10 cellular contexts compared by ENCODE assay signal in genomic region chr1:2523891-2524609, GRCh38.
DNase-seq lines count a peak whose midpoint lies in the region; ATAC-seq, FAIRE-seq and TF ChIP-seq lines count a peak whose summit lies in the region.
"Had no signal": no experiment of that assay in that cellular context is flagged by ENCODE, and none has a peak within 500 bp of the region (broad histone marks: within the 10 kb centered on the region; RNA-seq: fewer than 3 reads in every experiment).

No MANE protein-coding gene starts in this region.

- no peak for FAIRE-seq in H54 (lab: Jason Lieb, UNC)
- FAIRE-seq: H1 had no signal

- CTCF ChIA-PET in HEK293 (lab: Yijun Ruan, JAX) = interaction anchor here (1.6 to 3.5 kb wide), 2 partner anchors 10 to 23 kb away, joined by 3 to 20 read pairs; no protein-coding TSS in a partner anchor

- DNase-seq in T-helper 2 cell treated with Interferon-gamma antibody and Interleukin-4, amounts not matched to agents 5 μg/mL and 100 μg/mL, for 36 hours (ENCODE audit: low spot score) = peak; percentile 31
- DNase-seq in central memory CD8-positive, alpha-beta T cell (ENCODE audit: low spot score in 2 of 2) = peak in 1 of 2 donors; percentile 48
- DNase-seq in NCI-H2107 (lab: John Stamatoyannopoulos, UW) (no peak), H54 (ENCODE audit: insufficient read length, low spot score) (no peak), amniotic stem cell (lab: John Stamatoyannopoulos, UW) (no peak)
- DNase-seq: cerebellar nuclear complex had no signal

- H3K27me3 Mint-ChIP-seq in T-helper 2 cell treated with Interferon-gamma antibody and Interleukin-4, amounts not matched to agents 5 μg/mL and 100 μg/mL, for 36 hours (ENCODE audit: low read depth) = peaks cover 10% of the 10 kb centered on the region
- H3K27me3 Mint-ChIP-seq in central memory CD8-positive, alpha-beta T cell = no peaks in the 10 kb centered on the region

- no peak overlapping the region for H3K9ac ChIP-seq in rectal smooth muscle tissue (ENCODE audit: low read length)

- peaks cover 30% of the 10 kb centered on the region for H3K4me1 Mint-ChIP-seq in T-helper 2 cell treated with Interferon-gamma antibody and Interleukin-4, amounts not matched to agents 5 μg/mL and 100 μg/mL, for 36 hours (ENCODE audit: low read depth)
- H3K4me1 Mint-ChIP-seq in central memory CD8-positive, alpha-beta T cell = peaks cover 38% of the 10 kb centered on the region

- TF ChIP-seq CTCF in HEK293 (tag by site-specific recombination; IDR thresholded peaks at IDR 0.05) = no peak

- peak overlapping the region; percentile 87 for H3K27ac Mint-ChIP-seq in T-helper 2 cell treated with Interferon-gamma antibody and Interleukin-4, amounts not matched to agents 5 μg/mL and 100 μg/mL, for 36 hours
- H3K27ac Mint-ChIP-seq in central memory CD8-positive, alpha-beta T cell (ENCODE audit: low read depth) = peak overlapping the region; percentile 87

- peak overlapping the region; percentile 83 for H3K4me3 Mint-ChIP-seq in T-helper 2 cell treated with Interferon-gamma antibody and Interleukin-4, amounts not matched to agents 5 μg/mL and 100 μg/mL, for 36 hours
- peak overlapping the region; percentile 92 for H3K4me3 Mint-ChIP-seq in central memory CD8-positive, alpha-beta T cell

- H3K4me3 ChIP-seq in HEK293 (ENCODE audit: low read depth, low read length) (no peak overlapping the region), rectal smooth muscle tissue (ENCODE audit: low read length) (peak overlapping the region; percentile 86)

- peaks cover 21% of the 10 kb centered on the region for H3K36me3 Mint-ChIP-seq in T-helper 2 cell treated with Interferon-gamma antibody and Interleukin-4, amounts not matched to agents 5 μg/mL and 100 μg/mL, for 36 hours (ENCODE audit: low read depth)
- H3K36me3 Mint-ChIP-seq in central memory CD8-positive, alpha-beta T cell (ENCODE audit: insufficient read depth) = peaks cover 8% of the 10 kb centered on the region

- H3K27ac ChIP-seq in HEK293 (ENCODE audit: extremely low read depth, low read depth, low read length) (peak overlapping the region; percentile 35; the same call in 1 of the 2 replicates), rectal smooth muscle tissue (ENCODE audit: low read depth, low read length) (no peak overlapping the region)

- TF ChIP-seq POLR2A in H54 (IDR thresholded peaks at IDR 0.05; ENCODE audit: low read depth, low read length) = no peak

- peaks cover 23% of the 10 kb centered on the region for H3K4me1 ChIP-seq in HEK293 (ENCODE audit: control insufficient read depth, insufficient read depth, low read length)
- peaks cover 18% of the 10 kb centered on the region for H3K4me1 ChIP-seq in rectal smooth muscle tissue (ENCODE audit: control insufficient read depth, insufficient read depth, low read length)

- POLR2A ChIA-PET in HEK293 (lab: Yijun Ruan, JAX) = interaction anchor here (2.3 kb wide), 1 partner anchor 30 kb away, joined by 6 read pairs; no protein-coding TSS in a partner anchor

- H3K36me3 ChIP-seq in HEK293 (ENCODE audit: control insufficient read depth in 2 of 2, insufficient read depth in 1 of 2, low read length in 2 of 2) (peaks cover 0 to 50% of the 10 kb centered on the region in 2 experiments; a peak in 1 of 3 replicates), rectal smooth muscle tissue (ENCODE audit: control insufficient read depth, insufficient read depth, low read length) (peaks cover 12% of the 10 kb centered on the region)

- no peaks in the 10 kb centered on the region for H3K9me3 ChIP-seq in HEK293 (ENCODE audit: control insufficient read depth, insufficient read depth, low read depth, low read length)

- H3K9me3 Mint-ChIP-seq in T-helper 2 cell treated with Interferon-gamma antibody and Interleukin-4, amounts not matched to agents 5 μg/mL and 100 μg/mL, for 36 hours = no peaks in the 10 kb centered on the region
- H3K9me3 Mint-ChIP-seq in central memory CD8-positive, alpha-beta T cell = no peaks in the 10 kb centered on the region

- no peaks in the 10 kb centered on the region for H3K27me3 ChIP-seq in rectal smooth muscle tissue (ENCODE audit: control insufficient read depth, insufficient read depth, low read length)

- ATAC-seq in central memory CD8-positive, alpha-beta T cell (replicated peaks; ENCODE audit: extremely low read depth, poor library complexity, severe bottlenecking) = no peak
- no peak for ATAC-seq in HG03159 (IDR thresholded peaks at IDR 0.05; ENCODE audit: unreplicated experiment)

TF ChIP-seq in HEK293, 187 proteins besides CTCF, POLR2A, EP300 and RAD21:
- TF ChIP-seq GLIS1 (tag by site-specific recombination; IDR thresholded peaks at IDR 0.05) (peak; percentile 16; the same call in 1 of the 2 replicates), SCRT2 (tag by site-specific recombination; IDR thresholded peaks at IDR 0.05) (peak; percentile 75), ZNF211 (tag by site-specific recombination; IDR thresholded peaks at IDR 0.05; ENCODE audit: low read depth) (no peak)
